Comparison of ENCODE assay signal across 14 cellular contexts in genomic region chr22:44870021-44870420, GRCh38.
DNase-seq lines count a peak whose midpoint lies in the region; ATAC-seq and FAIRE-seq lines count a peak whose summit lies in the region.
"Had no signal": no experiment of that assay in that cellular context is flagged by ENCODE, and none has a peak within 500 bp of the region (broad histone marks: within the 10 kb centered on the region; RNA-seq: fewer than 3 reads in every experiment).

No MANE protein-coding gene starts in this region.

- H3K4me1 ChIP-seq in small intestine (ENCODE audit: control insufficient read depth in 2 of 2, insufficient read depth in 1 of 2, low read depth in 1 of 2, low read length in 1 of 2), result no peaks in the 10 kb centered on the region
- H3K4me1 ChIP-seq: sigmoid colon had no signal

- no peak for ATAC-seq in GM21390 (IDR thresholded peaks at IDR 0.05; ENCODE audit: unreplicated experiment)
- ATAC-seq: stimulated activated naive CD8-positive, alpha-beta T cell treated with anti-CD3 and anti-CD28 coated beads, Interleukin-15, Interleukin-2, amounts not matched to agents 100 U/mL and 50 U/mL, for 24 hours; T-helper 17 cell had no signal

- peak; percentile 6 for DNase-seq in activated CD4-positive, alpha-beta T cell treated with anti-CD3 and anti-CD28 coated beads for 48 hours
- DNase-seq in activated CD4-positive, alpha-beta T cell treated with anti-CD3 and anti-CD28 coated beads for 1 hour, result no peak
- DNase-seq in NCI-H510A (lab: John Stamatoyannopoulos, UW) (peak; percentile 14), epithelial cell of prostate (ENCODE audit: low read depth, low spot score) (peak; percentile 39), small intestine (peak; percentile 4), AG20443 (ENCODE audit: low spot score) (no peak)
- DNase-seq in effector CD4-positive, alpha-beta T cell, result no peak
- DNase-seq: activated effector memory CD4-positive, alpha-beta T cell treated with Interleukin-2 at 50 U/mL for 16 hours; effector CD8-positive, alpha-beta T cell; MV-4-11; sigmoid colon; stimulated activated naive CD8-positive, alpha-beta T cell treated with anti-CD3 and anti-CD28 coated beads, Interleukin-15, Interleukin-2, amounts not matched to agents 100 U/mL and 50 U/mL, for 24 hours; T-helper 17 cell had no signal

- FAIRE-seq in small intestine (lab: Jason Lieb, UNC), result no peak

- H3K9me3 ChIP-seq in small intestine (ENCODE audit: control insufficient read depth, low read depth), result no peaks in the 10 kb centered on the region

- H3K27ac ChIP-seq in epithelial cell of prostate, result peak overlapping the region; percentile 47
- no peak overlapping the region for H3K27ac ChIP-seq in small intestine (ENCODE audit: low read depth in 1 of 2, low read length in 1 of 2)
- H3K27ac ChIP-seq: sigmoid colon had no signal

- no peak overlapping the region for H3K4me3 ChIP-seq in small intestine (ENCODE audit: low read depth in 1 of 2, low read length in 2 of 2)
- H3K4me3 ChIP-seq: sigmoid colon had no signal

- 14 to 47% (median 31%) methylated on average over 5 of the region's 5 CpGs for WGBS in small intestine, 3 donors

- no peaks in the 10 kb centered on the region for H3K36me3 ChIP-seq in small intestine (ENCODE audit: control insufficient read depth in 2 of 2, insufficient read depth in 2 of 2, low read length in 2 of 2)
- H3K36me3 ChIP-seq: sigmoid colon had no signal

- peaks cover 0 to 2% of the 10 kb centered on the region in 2 donors for H3K27me3 ChIP-seq in small intestine (ENCODE audit: control insufficient read depth in 2 of 2, insufficient read depth in 2 of 2, low read length in 2 of 2)
- H3K27me3 ChIP-seq: sigmoid colon had no signal

Comparison
In these comparisons a context has a peak if more than half of its experiments do, and no peak if none do; other contexts are left out.
1. DNase-seq: peak in activated CD4-positive, alpha-beta T cell treated with anti-CD3 and anti-CD28 coated beads for 48 hours (single experiment), NCI-H510A (single experiment), epithelial cell of prostate (single experiment) and small intestine (single experiment); none in activated CD4-positive, alpha-beta T cell treated with anti-CD3 and anti-CD28 coated beads for 1 hour (single experiment), AG20443 (single experiment) and effector CD4-positive, alpha-beta T cell (single experiment).